In genomic region chr7:118219157-118219512, GRCh38 we compare ENCODE assay signal across 8 cellular contexts. TPM values are rescaled to one million over a fixed set of nuclear protein-coding genes. Genes with fewer than 3 reads are reported as not detected.
"Had no signal": no experiment of that assay in that cellular context is flagged by ENCODE, and none has a peak within 500 bp of the region (broad histone marks: within the 10 kb centered on the region; RNA-seq: fewer than 3 reads in every experiment).

No MANE protein-coding gene starts in this region.

- DNase-seq: GOT3, H7, IMR-90, KBM-7 had no signal

- H3K9me3 ChIP-seq: HAP-1 had no signal

- FAIRE-seq: HTR-8/SVneo had no signal

- H3K4me1 ChIP-seq: HAP-1 had no signal

- H3K4me3 ChIP-seq: HAP-1 had no signal

- ATAC-seq: HCT116 had no signal

- H3K36me3 ChIP-seq: HAP-1 had no signal

RNA-seq across cellular contexts. Expression of gene ANKRD7, which starts 5.4 kb away (rescaled TPM):
- total RNA-seq: H7, HT-29 had no signal
